8 cellular contexts compared by ENCODE assay signal in genomic region chr19:53520547-53521372, GRCh38.
DNase-seq lines count a peak whose midpoint lies in the region; ATAC-seq and TF ChIP-seq lines count a peak whose summit lies in the region.

No MANE protein-coding gene starts in this region.

- in situ Hi-C loops in astrocyte of the spinal cord (cut with HindIII; ENCODE audit: low sequenced_read_pairs) = no loop called here

- H3K4me3 ChIP-seq in GM12865 (ENCODE audit: low read depth, low read length) (peak overlapping the region; percentile 75), astrocyte of the spinal cord (ENCODE audit: low read depth, low read length) (peak overlapping the region; percentile 88)

- TF ChIP-seq CTCF in GM12865 (IDR thresholded peaks at IDR 0.05; ENCODE audit: insufficient read depth, low read depth, low read length, missing control alignments) (no peak), astrocyte of the spinal cord (IDR thresholded peaks at IDR 0.05; ENCODE audit: low read depth, low read length) (no peak)

- DNase-seq in GM12865 (ENCODE audit: low read depth) (peak; percentile 94), NCI-H1436 (lab: John Stamatoyannopoulos, UW) (peak; percentile 99), T1000 (lab: John Stamatoyannopoulos, UW) (peak; percentile 96), astrocyte of the spinal cord (ENCODE audit: low read depth, low spot score) (peak; percentile 99), hypothalamus (lab: John Stamatoyannopoulos, UW) (peak; percentile 61 to 98 (median 94)), retina (peak; percentile 98), NOMO-1 (lab: John Stamatoyannopoulos, UW; ENCODE audit: unreplicated experiment in 2 of 2) (no peak)

- ATAC-seq in HG02642 (IDR thresholded peaks at IDR 0.05; ENCODE audit: poor library complexity, unreplicated experiment) = peak; percentile 99

Comparison
In these comparisons a context has a peak if more than half of its experiments do, and no peak if none do; other contexts are left out.
1. DNase-seq: peak in GM12865 (single experiment), NCI-H1436 (single experiment), T1000 (single experiment), astrocyte of the spinal cord (single experiment), hypothalamus (51 of 51) and retina (single experiment); none in NOMO-1 (0 of 2).